In genomic region chr5:132828846-132829494, GRCh38 we compare ENCODE assay signal across 9 cellular contexts. TPM values are rescaled to one million over a fixed set of nuclear protein-coding genes. Genes with fewer than 3 reads are reported as not detected.
DNase-seq lines count a peak whose midpoint lies in the region; TF ChIP-seq lines count a peak whose summit lies in the region.
"Had no signal": no experiment of that assay in that cellular context is flagged by ENCODE, and none has a peak within 500 bp of the region (broad histone marks: within the 10 kb centered on the region; RNA-seq: fewer than 3 reads in every experiment).

No MANE protein-coding gene starts in this region.

- H3K18ac ChIP-seq in H9 (ENCODE audit: insufficient read length, low read depth, low read length), result no peak overlapping the region

- H3K79me2 ChIP-seq in H9 (ENCODE audit: insufficient read depth, low read length), result no peaks in the 10 kb centered on the region

- DNase-seq in H9 (no peak), esophagus muscularis mucosa (ENCODE audit: extremely low spot score) (no peak), WERI-Rb-1 (no peak), NCI-H146 (lab: John Stamatoyannopoulos, UW) (no peak), NCI-H524 treated with DMSO at 0.1 percent for 48 hours (lab: John Stamatoyannopoulos, UW) (no peak), activated gamma-delta T cell (lab: John Stamatoyannopoulos, UW) (no peak)
- DNase-seq: testis had no signal

- no peak overlapping the region for H3K27ac ChIP-seq in H9 (ENCODE audit: insufficient read length, low read depth, low read length)
- H3K27ac ChIP-seq in VCaP, result peak overlapping the region; percentile 93
- H3K27ac ChIP-seq in esophagus muscularis mucosa (replicated peaks in 1 of 4), result no peak overlapping the region
- H3K27ac ChIP-seq in rectal smooth muscle tissue (ENCODE audit: low read depth, low read length), result no peak overlapping the region
- no peak overlapping the region for H3K27ac ChIP-seq in WERI-Rb-1
- H3K27ac ChIP-seq: testis had no signal

- H3K23ac ChIP-seq in H9 (ENCODE audit: insufficient read length, low read depth, low read length), result no peak overlapping the region

- H3K36me3 Mint-ChIP-seq in H9 (ENCODE audit: insufficient read depth in 1 of 3, low read depth in 3 of 3), result peaks cover 2 to 6% (median 3%) of the 10 kb centered on the region in 3 experiments; a peak in 6 of 7 replicates

- H3K4me3 Mint-ChIP-seq in H9, result peak overlapping the region; percentile 76 to 85

- no peak overlapping the region for H4K5ac ChIP-seq in H9 (ENCODE audit: insufficient read length, low read depth, low read length)

- H2BK20ac ChIP-seq in H9 (ENCODE audit: low read depth, low read length, poor library complexity, severe bottlenecking), result no peak overlapping the region

- no peak overlapping the region for H2BK120ac ChIP-seq in H9 (ENCODE audit: low read depth, low read length, poor library complexity, severe bottlenecking)

- H3K14ac ChIP-seq in H9 (ENCODE audit: insufficient read depth, low read length), result no peak overlapping the region

- H2BK5ac ChIP-seq in H9 (ENCODE audit: insufficient read length, low read length), result no peak overlapping the region

- peak overlapping the region; percentile 76 to 87 (median 82) for H3K4me3 ChIP-seq in esophagus muscularis mucosa
- H3K4me3 ChIP-seq in rectal smooth muscle tissue (ENCODE audit: low read length), result peak overlapping the region; percentile 83
- H3K4me3 ChIP-seq in WERI-Rb-1 (ENCODE audit: low read depth, low read length), result no peak overlapping the region

- H3K9me3 ChIP-seq in H9 (ENCODE audit: control insufficient read depth, low read depth, low read length) (no peaks in the 10 kb centered on the region), esophagus muscularis mucosa (no peaks in the 10 kb centered on the region), WERI-Rb-1 (ENCODE audit: severe bottlenecking) (no peaks in the 10 kb centered on the region)
- H3K9me3 ChIP-seq: testis had no signal

- H3K27me3 Mint-ChIP-seq in H9 (ENCODE audit: low read depth), result peaks cover 77% of the 10 kb centered on the region

- no peaks in the 10 kb centered on the region; a peak in 1 of 5 replicates for H3K9me3 Mint-ChIP-seq in H9

- TF ChIP-seq POLR2A in esophagus muscularis mucosa (IDR thresholded peaks at IDR 0.05; ENCODE audit: low read depth), result no peak

- no peak overlapping the region for H4K91ac ChIP-seq in H9 (ENCODE audit: insufficient read length, low read depth, low read length)

- TF ChIP-seq CTCF in H9 (conservative IDR thresholded peaks at IDR 0.05) (no peak), VCaP (conservative IDR thresholded peaks at IDR 0.05) (no peak), esophagus muscularis mucosa (IDR thresholded peaks at IDR 0.05) (no peak), WERI-Rb-1 (IDR thresholded peaks at IDR 0.05; ENCODE audit: low read depth, low read length) (no peak)

- H2BK12ac ChIP-seq in H9 (ENCODE audit: insufficient read length, low read depth, low read length), result no peak overlapping the region

- H3K23me2 ChIP-seq in H9 (ENCODE audit: insufficient read length, low read depth, low read length, poor library complexity, severe bottlenecking), result peaks cover 21% of the 10 kb centered on the region

- H4K20me1 ChIP-seq in H9 (ENCODE audit: control insufficient read depth, insufficient read depth, insufficient read length), result no peaks in the 10 kb centered on the region

- H3K4ac ChIP-seq in H9 (ENCODE audit: low read depth, low read length), result no peak overlapping the region

- no peak overlapping the region for H3K9ac ChIP-seq in H9 (ENCODE audit: extremely low read depth, insufficient read length, low read length)
- no peak overlapping the region for H3K9ac ChIP-seq in rectal smooth muscle tissue (ENCODE audit: low read length)

- H3K56ac ChIP-seq in H9 (ENCODE audit: insufficient read length, low read depth, low read length), result no peak overlapping the region

- no peaks in the 10 kb centered on the region for H3K79me1 ChIP-seq in H9 (ENCODE audit: insufficient read depth, low read depth, low read length, poor library complexity, severe bottlenecking)

- H3K36me3 ChIP-seq in esophagus muscularis mucosa, result peaks cover 0 to 16% (median 13%) of the 10 kb centered on the region in 4 donors
- H3K36me3 ChIP-seq in rectal smooth muscle tissue (ENCODE audit: control insufficient read depth, insufficient read depth, low read length), result no peaks in the 10 kb centered on the region
- H3K36me3 ChIP-seq in WERI-Rb-1, result no peaks in the 10 kb centered on the region; the same call in none of the 2 replicates

- H2AFZ ChIP-seq in H9 (ENCODE audit: low read length), result no peak overlapping the region

- no peak overlapping the region for H4K8ac ChIP-seq in H9 (replicated peaks; ENCODE audit: insufficient read length, low read depth, low read length)

- intact Hi-C loops in esophagus muscularis mucosa (cut with DNase I), result loop anchor here (10.0 kb wide), 2 partner anchors 324 to 444 kb away; no protein-coding TSS in a partner anchor

- peak overlapping the region; percentile 39 for H3K4me2 ChIP-seq in H9 (ENCODE audit: insufficient read depth, insufficient read length, low read length)

- TF ChIP-seq EP300 in esophagus muscularis mucosa (IDR thresholded peaks at IDR 0.05), result no peak

- no peak overlapping the region for H3K27ac Mint-ChIP-seq in H9

- peaks cover 25% of the 10 kb centered on the region; the same call in 1 of the 2 replicates for H3K27me3 ChIP-seq in H9 (ENCODE audit: insufficient read depth, low read length)
- H3K27me3 ChIP-seq in esophagus muscularis mucosa, result peaks cover 0 to 15% (median 0%) of the 10 kb centered on the region in 4 donors
- peaks cover 2% of the 10 kb centered on the region for H3K27me3 ChIP-seq in rectal smooth muscle tissue (ENCODE audit: control insufficient read depth, insufficient read depth, low read length)
- no peaks in the 10 kb centered on the region for H3K27me3 ChIP-seq in WERI-Rb-1 (ENCODE audit: insufficient read depth, low read depth, severe bottlenecking)
- H3K27me3 ChIP-seq: testis had no signal

- peaks cover 9 to 20% of the 10 kb centered on the region in 2 experiments for H3K4me1 Mint-ChIP-seq in H9

- no peak overlapping the region for H3T11ph ChIP-seq in H9 (ENCODE audit: low read length)

- WGBS in H9 (ENCODE audit: extremely low coverage, insufficient read length, low lambda C conversion rate), result no CpG with 5 or more reads among the region's 4 CpGs
- WGBS in esophagus muscularis mucosa, result 78% methylated on average over 4 of the region's 4 CpGs

- no peak overlapping the region for H2AK5ac ChIP-seq in H9 (ENCODE audit: insufficient read length, low read length)

- no peak overlapping the region for H2BK15ac ChIP-seq in H9 (ENCODE audit: low read depth, low read length)

- H3K4me1 ChIP-seq in H9 (ENCODE audit: insufficient read depth, low read length), result peaks cover 3% of the 10 kb centered on the region
- peaks cover 9 to 49% (median 34%) of the 10 kb centered on the region in 4 donors for H3K4me1 ChIP-seq in esophagus muscularis mucosa
- no peaks in the 10 kb centered on the region for H3K4me1 ChIP-seq in rectal smooth muscle tissue (ENCODE audit: control insufficient read depth, insufficient read depth, low read length)

RNA-seq across cellular contexts. Expression of gene SHROOM1, which starts 1.5 kb away (rescaled TPM):
- 5.8 and 7.0 TPM in 2 replicates for total RNA-seq in H9 (2021)
- 10 to 100 TPM in 3 of 4 donors, 1 to 10 TPM in 1; 4.5 to 21.2 (median 13.1) TPM for total RNA-seq in esophagus muscularis mucosa

RNA-seq across cellular contexts. Expression of gene SOWAHA, which starts 15.9 kb away (rescaled TPM):
- total RNA-seq in H9 (2021), result 0.20 and 0.31 TPM in 2 replicates
- under 1 TPM; 0.06 to 0.83 (median 0.15) TPM for total RNA-seq in esophagus muscularis mucosa

RNA-seq across cellular contexts. Expression of gene GDF9, which starts 37.3 kb away (rescaled TPM):
- total RNA-seq in H9 (2021) (0.24 and 0.57 TPM in 2 replicates), esophagus muscularis mucosa (1 to 10 TPM in 1 of 4 donors, under 1 TPM in 2, not detected in 1; under 0.01 to 1.4 (median 0.23) TPM)

RNA-seq across cellular contexts. Expression of gene UQCRQ, which starts 37.5 kb away (rescaled TPM):
- total RNA-seq in H9 (2021) (293 and 306 TPM in 2 replicates), esophagus muscularis mucosa (100 to 1,000 TPM; 113 to 184 (median 126) TPM)

RNA-seq across cellular contexts. Expression of gene LEAP2, which starts 44.5 kb away (rescaled TPM):
- total RNA-seq in H9 (2021) (1.0 and 1.4 TPM in 2 replicates), esophagus muscularis mucosa (1 to 10 TPM in 1 of 4 donors, under 1 TPM in 2, not detected in 1; 0.23 to 1.2 (median 0.26) TPM)
